In the genomic region with DNA sequence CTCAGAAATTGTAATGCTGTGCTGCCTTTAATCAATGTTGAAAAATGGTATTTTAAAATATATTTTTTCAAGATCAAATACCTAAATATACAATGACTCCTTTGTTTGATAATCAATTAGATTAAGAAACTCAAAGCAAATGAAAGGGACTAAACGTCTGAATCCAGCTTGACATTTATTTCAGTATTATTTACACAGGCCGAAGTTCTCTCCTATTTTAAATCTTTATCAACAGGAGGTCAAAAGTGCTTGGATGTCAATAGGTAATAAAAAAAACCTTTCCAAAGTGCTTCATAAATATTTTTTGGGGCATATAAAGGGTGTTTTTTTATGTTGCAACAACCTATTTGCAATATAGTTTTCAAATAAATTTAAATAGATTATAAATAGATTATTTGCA, we compare ENCODE assay signal across 8 cellular contexts.
"Had no signal": no experiment of that assay in that cellular context is flagged by ENCODE, and none has a peak within 500 bp of the region (broad histone marks: within the 10 kb centered on the region; RNA-seq: fewer than 3 reads in every experiment).

No MANE protein-coding gene starts in this region.

- H3K4me3 ChIP-seq: GM12878 had no signal

- DNase-seq: GDM1, GF-D8 had no signal

- FAIRE-seq: G401.6, GM12878, GM12891, GM12892, GM18507, GM19239 had no signal

- ATAC-seq: GM12878 had no signal
